ENCODE assay signal across 8 cellular contexts in genomic region chr17:49495842-49496182, GRCh38. TPM values are rescaled to one million over a fixed set of nuclear protein-coding genes. Genes with fewer than 3 reads are reported as not detected.
A peak's percentile ranks its signal among the peaks of the same experiment; 100 is the strongest.
DNase-seq lines count a peak whose midpoint lies in the region; ATAC-seq and TF ChIP-seq lines count a peak whose summit lies in the region.

No MANE protein-coding gene starts in this region.

- no peak for ATAC-seq in GM18867 (IDR thresholded peaks at IDR 0.05; ENCODE audit: unreplicated experiment)
- no peak for ATAC-seq in HG03565 (IDR thresholded peaks at IDR 0.05; ENCODE audit: unreplicated experiment)
- no peak for ATAC-seq in GM21737 (IDR thresholded peaks at IDR 0.05; ENCODE audit: unreplicated experiment)

- no peaks in the 10 kb centered on the region for H3K9me3 Mint-ChIP-seq in CD8-positive, alpha-beta memory T cell
- H3K9me3 Mint-ChIP-seq in endothelial cell (ENCODE audit: unreplicated experiment): no peaks in the 10 kb centered on the region

- BruUV-seq in OCI-LY7 (replicated peaks; lab: Mats Ljungman, UMichigan): no TSS peak

- H3K79me2 ChIP-seq in OCI-LY7 (ENCODE audit: insufficient read depth, low read depth, low read length): no peaks in the 10 kb centered on the region

- H3K4me2 ChIP-seq in OCI-LY7 (ENCODE audit: low read length): peak overlapping the region; percentile 92

- H3K4me1 ChIP-seq in CD8-positive, alpha-beta memory T cell (ENCODE audit: insufficient read depth, low read length): peaks cover 29% of the 10 kb centered on the region
- H3K4me1 ChIP-seq in OCI-LY7 (ENCODE audit: insufficient read depth, low read length, poor library complexity, severe bottlenecking): peaks cover 16% of the 10 kb centered on the region
- H3K4me1 ChIP-seq in neuron (ENCODE audit: insufficient read depth, low read length): peaks cover 14% of the 10 kb centered on the region

- no peaks in the 10 kb centered on the region for H3K9me2 ChIP-seq in OCI-LY7 (ENCODE audit: insufficient read depth, low read length)

- TF ChIP-seq CTCF in OCI-LY7 (conservative IDR thresholded peaks at IDR 0.05; ENCODE audit: low read length): no peak
- no peak for TF ChIP-seq CTCF in endothelial cell (IDR thresholded peaks at IDR 0.05; ENCODE audit: unreplicated experiment)

- peak overlapping the region in 1 of 8 donors; percentile 47 for H3K27ac Mint-ChIP-seq in CD8-positive, alpha-beta memory T cell
- H3K27ac Mint-ChIP-seq in endothelial cell (ENCODE audit: unreplicated experiment): no peak overlapping the region

- H3K4me3 Mint-ChIP-seq in CD8-positive, alpha-beta memory T cell: peak overlapping the region; percentile 74 to 92 (median 80)
- peak overlapping the region; percentile 31 for H3K4me3 Mint-ChIP-seq in endothelial cell (ENCODE audit: unreplicated experiment)

- H3K27me3 Mint-ChIP-seq in CD8-positive, alpha-beta memory T cell: peaks cover 32 to 33% of the 10 kb centered on the region in 2 donors
- H3K27me3 Mint-ChIP-seq in endothelial cell (ENCODE audit: unreplicated experiment): peaks cover 18% of the 10 kb centered on the region

- DNase-seq in CD8-positive, alpha-beta memory T cell: no peak
- DNase-seq in OCI-LY7 (ENCODE audit: low spot score): no peak
- DNase-seq in endothelial cell (ENCODE audit: low spot score): no peak
- no peak for DNase-seq in amniotic stem cell (lab: John Stamatoyannopoulos, UW)

- POLR2A ChIA-PET in CD8-positive, alpha-beta memory T cell (lab: Charles Lee): no interaction called here
- POLR2A ChIA-PET in OCI-LY7 (lab: Charles Lee): no interaction called here

- H3K4me1 Mint-ChIP-seq in CD8-positive, alpha-beta memory T cell: peaks cover 19 to 37% (median 24%) of the 10 kb centered on the region in 3 donors
- H3K4me1 Mint-ChIP-seq in endothelial cell (ENCODE audit: unreplicated experiment): peaks cover 8% of the 10 kb centered on the region

- H3K36me3 Mint-ChIP-seq in CD8-positive, alpha-beta memory T cell: no peaks in the 10 kb centered on the region
- H3K36me3 Mint-ChIP-seq in endothelial cell (ENCODE audit: low read depth, unreplicated experiment): no peaks in the 10 kb centered on the region

- H2AFZ ChIP-seq in OCI-LY7 (ENCODE audit: low read length): peak overlapping the region; percentile 40; the same call in 1 of the 2 replicates
- H2AFZ ChIP-seq in neuron (ENCODE audit: low read depth, low read length): peak overlapping the region; percentile 74

- peak overlapping the region; percentile 55 for H3K4me3 ChIP-seq in CD8-positive, alpha-beta memory T cell (ENCODE audit: low read length)
- H3K4me3 ChIP-seq in OCI-LY7 (ENCODE audit: low read depth, low read length, poor library complexity, severe bottlenecking) (peak overlapping the region; percentile 68), neuron (ENCODE audit: low read length) (peak overlapping the region; percentile 87)

- H3K36me3 ChIP-seq in CD8-positive, alpha-beta memory T cell (ENCODE audit: insufficient read depth, low read length): no peaks in the 10 kb centered on the region
- no peaks in the 10 kb centered on the region for H3K36me3 ChIP-seq in OCI-LY7 (ENCODE audit: insufficient read depth, low read length)
- H3K36me3 ChIP-seq in neuron (ENCODE audit: insufficient read depth, low read length): no peaks in the 10 kb centered on the region

- no peaks in the 10 kb centered on the region for H3K9me3 ChIP-seq in CD8-positive, alpha-beta memory T cell (ENCODE audit: low read length)
- H3K9me3 ChIP-seq in OCI-LY7 (ENCODE audit: low read length): no peaks in the 10 kb centered on the region
- H3K9me3 ChIP-seq in neuron (ENCODE audit: low read length): no peaks in the 10 kb centered on the region

- peaks cover 37% of the 10 kb centered on the region for H3K27me3 ChIP-seq in CD8-positive, alpha-beta memory T cell (ENCODE audit: insufficient read depth, low read length, poor library complexity, severe bottlenecking)
- H3K27me3 ChIP-seq in neuron (ENCODE audit: insufficient read depth, low read length): peaks cover 32% of the 10 kb centered on the region

- CTCF ChIA-PET in CD8-positive, alpha-beta memory T cell (lab: Charles Lee): interaction anchor here (0.7 to 3.4 kb wide), 12 partner anchors 9 to 88 kb away, joined by 3 to 25 read pairs (median 5); no protein-coding TSS in a partner anchor
- CTCF ChIA-PET in OCI-LY7 (lab: Charles Lee; ENCODE audit: unreplicated experiment): no interaction called here

- H4K20me1 ChIP-seq in OCI-LY7 (ENCODE audit: insufficient read depth, low read length): no peaks in the 10 kb centered on the region

- intact Hi-C loops in OCI-LY7 (cut with micrococcal nuclease; ENCODE audit: unreplicated experiment): loop anchor here (2.0 to 5.0 kb wide), 2 partner anchors 59 to 61 kb away; no protein-coding TSS in a partner anchor

- H3K27ac ChIP-seq in CD8-positive, alpha-beta memory T cell (ENCODE audit: low read depth, low read length): no peak overlapping the region
- no peak overlapping the region for H3K27ac ChIP-seq in OCI-LY7 (ENCODE audit: low read depth, low read length, poor library complexity, severe bottlenecking)

RNA-seq across cellular contexts. Expression of gene NGFR, which starts 0.7 kb away (rescaled TPM):
- under 1 TPM; 0.07 to 0.15 TPM for total RNA-seq in CD8-positive, alpha-beta memory T cell
- 0.37 TPM for polyA plus RNA-seq in CD8-positive, alpha-beta memory T cell
- total RNA-seq in OCI-LY7 (2014; rRNA removed; shearing (Covaris generic)): 0.13 and 1.1 TPM in 2 replicates
- 0.10 and 0.17 TPM in 2 replicates for total RNA-seq in OCI-LY7 (2022)
- 4.5 TPM for total RNA-seq in endothelial cell (ENCODE audit: unreplicated experiment)
